ENCODE assay signal across 1 cellular context in the genomic region with DNA sequence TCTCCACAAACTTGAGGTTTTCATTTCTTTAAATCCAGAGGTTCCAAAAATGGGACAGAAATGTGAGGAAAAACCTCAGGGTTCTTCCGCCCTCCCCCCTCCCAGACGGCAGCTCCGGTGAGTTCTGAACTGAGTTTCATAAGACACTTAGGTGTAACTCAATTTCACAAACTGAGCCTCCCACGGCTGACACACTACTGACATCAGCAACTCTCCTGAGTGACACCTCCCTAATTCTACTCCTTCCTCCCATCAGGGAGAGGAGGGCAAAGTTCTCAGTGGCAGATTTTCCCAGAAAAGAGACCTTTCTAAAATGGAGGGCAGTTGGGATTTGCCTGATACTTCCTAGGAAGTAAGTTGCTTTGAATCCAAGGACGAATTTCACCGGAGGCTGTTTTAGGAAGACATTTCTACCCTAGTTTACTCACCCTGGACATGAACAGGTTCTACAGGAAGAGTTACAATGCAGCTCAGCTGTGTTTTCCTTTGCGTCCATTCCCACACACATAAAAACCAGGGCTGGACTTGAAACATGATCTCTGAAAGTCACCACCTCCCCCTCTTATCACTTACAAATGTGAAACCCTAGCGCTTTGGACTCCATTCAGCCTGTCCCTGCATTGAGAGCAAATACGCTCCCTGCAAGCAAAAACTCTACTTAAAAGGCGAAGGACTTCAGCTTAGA.
TF ChIP-seq lines count a peak whose summit lies in the region.

No MANE protein-coding gene starts in this region.

TF ChIP-seq in HepG2, 621 proteins besides CTCF, POLR2A, EP300 and RAD21 (continued from another document and continues in another):
- TF ChIP-seq, protein P1, sequence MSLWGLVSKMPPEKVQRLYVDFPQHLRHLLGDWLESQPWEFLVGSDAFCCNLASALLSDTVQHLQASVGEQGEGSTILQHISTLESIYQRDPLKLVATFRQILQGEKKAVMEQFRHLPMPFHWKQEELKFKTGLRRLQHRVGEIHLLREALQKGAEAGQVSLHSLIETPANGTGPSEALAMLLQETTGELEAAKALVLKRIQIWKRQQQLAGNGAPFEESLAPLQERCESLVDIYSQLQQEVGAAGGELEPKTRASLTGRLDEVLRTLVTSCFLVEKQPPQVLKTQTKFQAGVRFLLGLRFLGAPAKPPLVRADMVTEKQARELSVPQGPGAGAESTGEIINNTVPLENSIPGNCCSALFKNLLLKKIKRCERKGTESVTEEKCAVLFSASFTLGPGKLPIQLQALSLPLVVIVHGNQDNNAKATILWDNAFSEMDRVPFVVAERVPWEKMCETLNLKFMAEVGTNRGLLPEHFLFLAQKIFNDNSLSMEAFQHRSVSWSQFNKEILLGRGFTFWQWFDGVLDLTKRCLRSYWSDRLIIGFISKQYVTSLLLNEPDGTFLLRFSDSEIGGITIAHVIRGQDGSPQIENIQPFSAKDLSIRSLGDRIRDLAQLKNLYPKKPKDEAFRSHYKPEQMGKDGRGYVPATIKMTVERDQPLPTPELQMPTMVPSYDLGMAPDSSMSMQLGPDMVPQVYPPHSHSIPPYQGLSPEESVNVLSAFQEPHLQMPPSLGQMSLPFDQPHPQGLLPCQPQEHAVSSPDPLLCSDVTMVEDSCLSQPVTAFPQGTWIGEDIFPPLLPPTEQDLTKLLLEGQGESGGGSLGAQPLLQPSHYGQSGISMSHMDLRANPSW (CRISPR knock-in tag; IDR thresholded peaks at IDR 0.05; ENCODE audit: borderline replicate concordance) = no peak
- TF ChIP-seq, protein P2, sequence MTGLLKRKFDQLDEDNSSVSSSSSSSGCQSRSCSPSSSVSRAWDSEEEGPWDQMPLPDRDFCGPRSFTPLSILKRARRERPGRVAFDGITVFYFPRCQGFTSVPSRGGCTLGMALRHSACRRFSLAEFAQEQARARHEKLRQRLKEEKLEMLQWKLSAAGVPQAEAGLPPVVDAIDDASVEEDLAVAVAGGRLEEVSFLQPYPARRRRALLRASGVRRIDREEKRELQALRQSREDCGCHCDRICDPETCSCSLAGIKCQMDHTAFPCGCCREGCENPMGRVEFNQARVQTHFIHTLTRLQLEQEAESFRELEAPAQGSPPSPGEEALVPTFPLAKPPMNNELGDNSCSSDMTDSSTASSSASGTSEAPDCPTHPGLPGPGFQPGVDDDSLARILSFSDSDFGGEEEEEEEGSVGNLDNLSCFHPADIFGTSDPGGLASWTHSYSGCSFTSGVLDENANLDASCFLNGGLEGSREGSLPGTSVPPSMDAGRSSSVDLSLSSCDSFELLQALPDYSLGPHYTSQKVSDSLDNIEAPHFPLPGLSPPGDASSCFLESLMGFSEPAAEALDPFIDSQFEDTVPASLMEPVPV (CRISPR knock-in tag; IDR thresholded peaks at IDR 0.05) = no peak
- TF ChIP-seq ZNF878 (CRISPR knock-in tag; IDR thresholded peaks at IDR 0.05) = no peak
- TF ChIP-seq PPARG (CRISPR knock-in tag; conservative IDR thresholded peaks at IDR 0.05) = peak; percentile 36; the same call in 1 of the 2 replicates
- TF ChIP-seq HOXA3 (CRISPR knock-in tag; IDR thresholded peaks at IDR 0.05) = peak; percentile 49
- TF ChIP-seq ZNF570 (CRISPR knock-in tag; IDR thresholded peaks at IDR 0.05; ENCODE audit: borderline replicate concordance) = no peak
- 0 out of 2 replicates have a peak, but pooled peaks have one; percentile 46 for TF ChIP-seq ZNF761 (CRISPR knock-in tag; conservative IDR thresholded peaks at IDR 0.05)
- TF ChIP-seq, protein P3, sequence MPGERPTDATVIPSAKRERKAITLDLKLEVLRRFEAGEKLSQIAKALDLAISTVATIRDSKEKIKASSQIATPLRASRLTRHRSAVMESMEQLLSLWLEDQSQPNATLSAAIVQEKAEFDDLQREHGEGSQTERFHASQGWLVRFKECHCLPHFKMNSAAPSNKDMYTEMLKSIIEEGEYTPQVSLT (CRISPR knock-in tag; IDR thresholded peaks at IDR 0.05; ENCODE audit: borderline replicate concordance, low read depth) = no peak
- no peak for TF ChIP-seq CBX2 (IDR thresholded peaks at IDR 0.05; ENCODE audit: low read depth, low read length)
- TF ChIP-seq CBX2 (CRISPR knock-in tag; IDR thresholded peaks at IDR 0.05; ENCODE audit: low read depth) = no peak
- peak; percentile 57; the same call in 1 of the 2 replicates for TF ChIP-seq MAZ (IDR thresholded peaks at IDR 0.05; ENCODE audit: borderline replicate concordance, low read depth, low read length)
- no peak for TF ChIP-seq MAZ (CRISPR knock-in tag; IDR thresholded peaks at IDR 0.05; ENCODE audit: low read depth)
- TF ChIP-seq, protein P4, sequence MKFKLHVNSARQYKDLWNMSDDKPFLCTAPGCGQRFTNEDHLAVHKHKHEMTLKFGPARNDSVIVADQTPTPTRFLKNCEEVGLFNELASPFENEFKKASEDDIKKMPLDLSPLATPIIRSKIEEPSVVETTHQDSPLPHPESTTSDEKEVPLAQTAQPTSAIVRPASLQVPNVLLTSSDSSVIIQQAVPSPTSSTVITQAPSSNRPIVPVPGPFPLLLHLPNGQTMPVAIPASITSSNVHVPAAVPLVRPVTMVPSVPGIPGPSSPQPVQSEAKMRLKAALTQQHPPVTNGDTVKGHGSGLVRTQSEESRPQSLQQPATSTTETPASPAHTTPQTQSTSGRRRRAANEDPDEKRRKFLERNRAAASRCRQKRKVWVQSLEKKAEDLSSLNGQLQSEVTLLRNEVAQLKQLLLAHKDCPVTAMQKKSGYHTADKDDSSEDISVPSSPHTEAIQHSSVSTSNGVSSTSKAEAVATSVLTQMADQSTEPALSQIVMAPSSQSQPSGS (CRISPR knock-in tag; IDR thresholded peaks at IDR 0.05) = 0 out of 2 replicates have a peak, but pooled peaks have one; percentile 25
- TF ChIP-seq ERF (CRISPR knock-in tag; IDR thresholded peaks at IDR 0.05) = peak; percentile 42; the same call in 1 of the 2 replicates
- no peak for TF ChIP-seq ZSCAN9 (CRISPR knock-in tag; IDR thresholded peaks at IDR 0.05; ENCODE audit: borderline replicate concordance)
- peak; percentile 59 for TF ChIP-seq POLR2G (IDR thresholded peaks at IDR 0.05; ENCODE audit: low read depth, low read length)
- no peak for TF ChIP-seq ATF7-NPFF (CRISPR knock-in tag; IDR thresholded peaks at IDR 0.05; ENCODE audit: low read depth)
- TF ChIP-seq GTF3A (CRISPR knock-in tag; conservative IDR thresholded peaks at IDR 0.05) = no peak
- TF ChIP-seq TARDBP (CRISPR knock-in tag; IDR thresholded peaks at IDR 0.05) = 0 out of 2 replicates have a peak, but pooled peaks have one; percentile 30
- TF ChIP-seq ZNF747 (CRISPR knock-in tag; IDR thresholded peaks at IDR 0.05; ENCODE audit: borderline replicate concordance) = no peak
- peak; percentile 34; the same call in 1 of the 2 replicates for TF ChIP-seq ZNF12 (CRISPR knock-in tag; IDR thresholded peaks at IDR 0.05)
- no peak for TF ChIP-seq NAIF1 (CRISPR knock-in tag; IDR thresholded peaks at IDR 0.05; ENCODE audit: borderline replicate concordance)
- 0 out of 2 replicates have a peak, but pooled peaks have one; percentile 22 for TF ChIP-seq POGK (CRISPR knock-in tag; conservative IDR thresholded peaks at IDR 0.05)
- no peak for TF ChIP-seq ZNF263 (CRISPR knock-in tag; IDR thresholded peaks at IDR 0.05)
- no peak for TF ChIP-seq PHF20 (CRISPR knock-in tag; IDR thresholded peaks at IDR 0.05)
- TF ChIP-seq DPF2 (CRISPR knock-in tag; IDR thresholded peaks at IDR 0.05; ENCODE audit: borderline replicate concordance, low read depth) = no peak
- TF ChIP-seq ZMYM3 (CRISPR knock-in tag; IDR thresholded peaks at IDR 0.05) = no peak
- no peak for TF ChIP-seq BATF2 (CRISPR knock-in tag; IDR thresholded peaks at IDR 0.05)
- TF ChIP-seq, protein P5, sequence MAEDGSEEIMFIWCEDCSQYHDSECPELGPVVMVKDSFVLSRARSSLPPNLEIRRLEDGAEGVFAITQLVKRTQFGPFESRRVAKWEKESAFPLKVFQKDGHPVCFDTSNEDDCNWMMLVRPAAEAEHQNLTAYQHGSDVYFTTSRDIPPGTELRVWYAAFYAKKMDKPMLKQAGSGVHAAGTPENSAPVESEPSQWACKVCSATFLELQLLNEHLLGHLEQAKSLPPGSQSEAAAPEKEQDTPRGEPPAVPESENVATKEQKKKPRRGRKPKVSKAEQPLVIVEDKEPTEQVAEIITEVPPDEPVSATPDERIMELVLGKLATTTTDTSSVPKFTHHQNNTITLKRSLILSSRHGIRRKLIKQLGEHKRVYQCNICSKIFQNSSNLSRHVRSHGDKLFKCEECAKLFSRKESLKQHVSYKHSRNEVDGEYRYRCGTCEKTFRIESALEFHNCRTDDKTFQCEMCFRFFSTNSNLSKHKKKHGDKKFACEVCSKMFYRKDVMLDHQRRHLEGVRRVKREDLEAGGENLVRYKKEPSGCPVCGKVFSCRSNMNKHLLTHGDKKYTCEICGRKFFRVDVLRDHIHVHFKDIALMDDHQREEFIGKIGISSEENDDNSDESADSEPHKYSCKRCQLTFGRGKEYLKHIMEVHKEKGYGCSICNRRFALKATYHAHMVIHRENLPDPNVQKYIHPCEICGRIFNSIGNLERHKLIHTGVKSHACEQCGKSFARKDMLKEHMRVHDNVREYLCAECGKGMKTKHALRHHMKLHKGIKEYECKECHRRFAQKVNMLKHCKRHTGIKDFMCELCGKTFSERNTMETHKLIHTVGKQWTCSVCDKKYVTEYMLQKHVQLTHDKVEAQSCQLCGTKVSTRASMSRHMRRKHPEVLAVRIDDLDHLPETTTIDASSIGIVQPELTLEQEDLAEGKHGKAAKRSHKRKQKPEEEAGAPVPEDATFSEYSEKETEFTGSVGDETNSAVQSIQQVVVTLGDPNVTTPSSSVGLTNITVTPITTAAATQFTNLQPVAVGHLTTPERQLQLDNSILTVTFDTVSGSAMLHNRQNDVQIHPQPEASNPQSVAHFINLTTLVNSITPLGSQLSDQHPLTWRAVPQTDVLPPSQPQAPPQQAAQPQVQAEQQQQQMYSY (CRISPR knock-in tag; IDR thresholded peaks at IDR 0.05) = peak; percentile 65; the same call in 1 of the 2 replicates
- no peak for TF ChIP-seq ZFX (CRISPR knock-in tag; IDR thresholded peaks at IDR 0.05; ENCODE audit: low read depth)
- peak; percentile 32; the same call in 1 of the 2 replicates for TF ChIP-seq ZBTB25 (CRISPR knock-in tag; IDR thresholded peaks at IDR 0.05)
- TF ChIP-seq FOSL2 (CRISPR knock-in tag; IDR thresholded peaks at IDR 0.05) = peak; percentile 38
- no peak for TF ChIP-seq ZNF367 (CRISPR knock-in tag; IDR thresholded peaks at IDR 0.05; ENCODE audit: borderline replicate concordance)
- TF ChIP-seq, protein P6, sequence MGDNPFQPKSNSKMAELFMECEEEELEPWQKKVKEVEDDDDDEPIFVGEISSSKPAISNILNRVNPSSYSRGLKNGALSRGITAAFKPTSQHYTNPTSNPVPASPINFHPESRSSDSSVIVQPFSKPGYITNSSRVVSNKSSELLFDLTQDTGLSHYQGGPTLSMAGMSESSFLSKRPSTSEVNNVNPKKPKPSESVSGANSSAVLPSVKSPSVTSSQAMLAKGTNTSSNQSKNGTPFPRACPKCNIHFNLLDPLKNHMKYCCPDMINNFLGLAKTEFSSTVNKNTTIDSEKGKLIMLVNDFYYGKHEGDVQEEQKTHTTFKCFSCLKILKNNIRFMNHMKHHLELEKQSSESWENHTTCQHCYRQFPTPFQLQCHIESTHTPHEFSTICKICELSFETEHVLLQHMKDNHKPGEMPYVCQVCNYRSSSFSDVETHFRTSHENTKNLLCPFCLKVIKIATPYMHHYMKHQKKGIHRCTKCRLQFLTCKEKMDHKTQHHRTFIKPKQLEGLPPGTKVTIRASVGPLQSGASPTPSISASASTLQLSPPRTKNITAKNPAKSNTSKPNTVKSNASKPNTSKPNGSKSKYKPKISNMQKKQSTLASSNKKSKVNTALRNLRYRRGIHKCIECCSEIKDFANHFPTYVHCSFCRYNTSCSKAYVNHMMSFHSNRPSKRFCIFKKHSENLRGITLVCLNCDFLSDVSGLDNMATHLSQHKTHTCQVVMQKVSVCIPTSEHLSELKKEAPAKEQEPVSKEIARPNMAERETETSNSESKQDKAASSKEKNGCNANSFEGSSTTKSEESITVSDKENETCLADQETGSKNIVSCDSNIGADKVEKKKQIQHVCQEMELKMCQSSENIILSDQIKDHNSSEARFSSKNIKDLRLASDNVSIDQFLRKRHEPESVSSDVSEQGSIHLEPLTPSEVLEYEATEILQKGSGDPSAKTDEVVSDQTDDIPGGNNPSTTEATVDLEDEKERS (CRISPR knock-in tag; IDR thresholded peaks at IDR 0.05) = no peak
- no peak for TF ChIP-seq ZNF33B (CRISPR knock-in tag; IDR thresholded peaks at IDR 0.05)
- no peak for TF ChIP-seq ZNF562 (CRISPR knock-in tag; IDR thresholded peaks at IDR 0.05; ENCODE audit: borderline replicate concordance)
- peak; percentile 88 for TF ChIP-seq TFAP4 (IDR thresholded peaks at IDR 0.05; ENCODE audit: borderline replicate concordance, low read depth)
- no peak for TF ChIP-seq GABPA (IDR thresholded peaks at IDR 0.05; ENCODE audit: low read depth, low read length)
- TF ChIP-seq GABPA (CRISPR knock-in tag; IDR thresholded peaks at IDR 0.05; ENCODE audit: low read depth) = 0 out of 2 replicates have a peak, but pooled peaks have one; percentile 18
- TF ChIP-seq CBX1 (IDR thresholded peaks at IDR 0.05; ENCODE audit: low read depth) = peak; percentile 46
- peak; percentile 19; the same call in 1 of the 2 replicates for TF ChIP-seq BCL6 (CRISPR knock-in tag; IDR thresholded peaks at IDR 0.05)
- no peak for TF ChIP-seq ZBTB38 (CRISPR knock-in tag; IDR thresholded peaks at IDR 0.05)
